In the genomic region with DNA sequence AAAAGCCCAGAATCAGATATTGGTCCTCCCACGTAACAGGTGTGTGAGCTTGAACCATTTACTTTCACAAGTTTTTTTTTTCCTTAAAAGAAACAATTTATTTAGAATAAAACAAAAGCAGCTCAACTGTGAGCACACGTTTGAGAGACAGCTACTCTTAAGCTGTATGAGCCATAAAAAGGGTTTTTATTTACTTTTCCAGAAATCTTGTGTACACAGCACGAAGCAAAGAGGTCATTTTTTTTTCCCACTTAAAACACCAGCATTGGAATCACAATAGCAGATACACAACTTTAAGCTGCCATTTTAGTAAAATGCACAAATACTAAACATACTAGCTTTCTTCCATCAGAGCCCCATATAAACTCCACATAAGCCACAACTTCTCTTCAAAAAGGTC, we compare ENCODE assay signal across 17 cellular contexts. TPM values are rescaled to one million over a fixed set of nuclear protein-coding genes. Genes with fewer than 3 reads are reported as not detected.
A peak's percentile ranks its signal among the peaks of the same experiment; 100 is the strongest.
DNase-seq lines count a peak whose midpoint lies in the region; ATAC-seq and TF ChIP-seq lines count a peak whose summit lies in the region.
"Had no signal": no experiment of that assay in that cellular context is flagged by ENCODE, and none has a peak within 500 bp of the region (broad histone marks: within the 10 kb centered on the region; RNA-seq: fewer than 3 reads in every experiment).

No MANE protein-coding gene starts in this region.

- H3K4me1 ChIP-seq in left lung, result no peaks in the 10 kb centered on the region
- H3K4me1 ChIP-seq in osteoblast (ENCODE audit: insufficient read depth, low read length), result no peaks in the 10 kb centered on the region

- DNase-seq in NCI-H1417 (lab: John Stamatoyannopoulos, UW), result peak in 2 of 3 experiments; percentile 16 to 30
- DNase-seq in NCI-H1417 treated with DMSO at 0.1 percent for 48 hours (lab: John Stamatoyannopoulos, UW), result no peak
- DNase-seq in NCI-H146 treated with DMSO at 0.1 percent for 48 hours (lab: John Stamatoyannopoulos, UW; ENCODE audit: unreplicated experiment), result peak; percentile 20
- peak; percentile 47 for DNase-seq in SHP77 treated with DMSO at 0.1 percent for 48 hours (lab: John Stamatoyannopoulos, UW)
- no peak for DNase-seq in left lung
- no peak for DNase-seq in osteoblast (ENCODE audit: insufficient read length, low spot score, missing footprints)
- no peak for DNase-seq in GM20000 (ENCODE audit: low spot score)
- DNase-seq: CD8-positive, alpha-beta T cell; EL; H9; NCI-H1694 treated with DMSO at 0.1 percent for 48 hours; NCI-H2171 treated with DMSO at 0.1 percent for 48 hours; NCI-H524; SJCRH30 had no signal

- TF ChIP-seq CTCF in left lung (IDR thresholded peaks at IDR 0.05), result no peak
- no peak for TF ChIP-seq CTCF in osteoblast (IDR thresholded peaks at IDR 0.05; ENCODE audit: extremely low read depth, low read depth, low read length)
- no peak for TF ChIP-seq CTCF in GM20000 (IDR thresholded peaks at IDR 0.05; ENCODE audit: extremely low read depth, missing control alignments)

- no peaks in the 10 kb centered on the region for H4K20me1 ChIP-seq in osteoblast (ENCODE audit: insufficient read depth, low read length)

- ATAC-seq in left lung, result peak; percentile 67
- no peak for ATAC-seq in GM19351 (IDR thresholded peaks at IDR 0.05; ENCODE audit: unreplicated experiment)
- ATAC-seq: CD8-positive, alpha-beta T cell had no signal

- H3K27ac ChIP-seq in left lung (no peak overlapping the region), osteoblast (ENCODE audit: low read depth, low read length) (no peak overlapping the region)
- H3K27ac ChIP-seq: BLaER1, RWPE1, SJCRH30 had no signal

- H3K4me2 ChIP-seq in osteoblast (ENCODE audit: insufficient read depth, low read length), result no peak overlapping the region
- H3K4me2 ChIP-seq: BLaER1 had no signal

- no peaks in the 10 kb centered on the region for H3K79me2 ChIP-seq in osteoblast (ENCODE audit: insufficient read depth, low read length)

- H3K9me3 ChIP-seq in left lung (no peaks in the 10 kb centered on the region), osteoblast (ENCODE audit: low read depth, low read length) (no peaks in the 10 kb centered on the region)

- no peak overlapping the region for H3K4me3 ChIP-seq in left lung
- no peak overlapping the region for H3K4me3 ChIP-seq in osteoblast (ENCODE audit: insufficient read depth, low read length)
- H3K4me3 ChIP-seq: BLaER1, SJCRH30 had no signal

- H2AFZ ChIP-seq in osteoblast (ENCODE audit: low read length), result no peak overlapping the region

- H3K36me3 ChIP-seq in left lung (no peaks in the 10 kb centered on the region), osteoblast (ENCODE audit: insufficient read depth, low read length) (no peaks in the 10 kb centered on the region)
- H3K36me3 ChIP-seq: BLaER1 had no signal

- H3K27me3 ChIP-seq in left lung (no peaks in the 10 kb centered on the region), osteoblast (ENCODE audit: insufficient read depth, low read length) (no peaks in the 10 kb centered on the region)
- H3K27me3 ChIP-seq: BLaER1, SJCRH30 had no signal

- intact Hi-C loops in left lung (cut with DNase I), result no loop called here

RNA-seq across cellular contexts. Expression of a gene that starts 44.6 kb away (rescaled TPM):
- total RNA-seq in left lung (1 to 10 TPM in 1 of 2 donors, under 1 TPM in 1; 0.73 to 4.4 TPM), osteoblast (1.1 and 1.2 TPM in 2 replicates)

Comparison
In these comparisons a context has a peak if more than half of its experiments do, and no peak if none do; other contexts are left out.
1. DNase-seq: peak in NCI-H1417 (2 of 3), NCI-H146 treated with DMSO at 0.1 percent for 48 hours (single experiment) and SHP77 treated with DMSO at 0.1 percent for 48 hours (single experiment); none in NCI-H1417 treated with DMSO at 0.1 percent for 48 hours (single experiment), left lung (0 of 2), osteoblast (single experiment) and GM20000 (single experiment).